In the genomic region with DNA sequence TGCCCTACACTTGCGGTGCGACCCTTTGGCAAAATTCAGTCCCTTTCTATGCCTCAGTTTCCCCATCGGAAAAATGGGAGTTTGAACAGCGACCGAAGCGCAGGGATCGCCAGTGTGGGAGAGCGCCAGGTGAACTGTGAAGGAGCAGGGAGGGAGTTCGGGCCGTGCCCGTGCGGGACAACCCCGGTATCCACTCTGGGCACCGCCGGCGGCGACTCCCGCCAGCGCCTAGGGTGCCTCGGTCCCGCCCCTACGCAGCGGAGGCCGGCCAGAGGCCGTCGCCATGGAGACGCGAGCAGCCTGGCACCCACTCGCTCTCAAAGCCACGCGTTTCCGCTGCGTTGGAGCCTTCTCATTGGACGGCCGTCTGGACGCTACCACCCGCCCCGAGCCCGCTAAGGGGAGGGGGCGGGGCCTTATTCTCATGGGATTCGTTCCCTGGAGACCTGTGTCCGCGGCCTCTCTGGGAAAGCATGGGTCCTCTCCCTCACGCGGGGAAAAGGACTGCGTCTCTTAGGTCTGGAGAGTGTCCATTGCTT, we compare ENCODE assay signal across 8 cellular contexts. TPM values are rescaled to one million over a fixed set of nuclear protein-coding genes. Genes with fewer than 3 reads are reported as not detected.
DNase-seq lines count a peak whose midpoint lies in the region; ATAC-seq and TF ChIP-seq lines count a peak whose summit lies in the region.

No MANE protein-coding gene starts in this region.

- in situ Hi-C loops in KBM-7 (cut with MboI; ENCODE audit: low pct_unique_long_range_greater_than_20kb, low sequenced_read_pairs), result no loop called here

- peak in 1 of 4 donors; percentile 38 for TF ChIP-seq POLR2A in esophagus squamous epithelium (IDR thresholded peaks at IDR 0.05)

- H3K9me3 ChIP-seq in PC-9 (ENCODE audit: insufficient read depth, low read depth), result no peaks in the 10 kb centered on the region
- no peaks in the 10 kb centered on the region for H3K9me3 ChIP-seq in esophagus squamous epithelium

- peak overlapping the region; percentile 95 for H2AFZ ChIP-seq in PC-9

- H3K79me2 ChIP-seq in PC-9 (ENCODE audit: low read depth), result peaks cover 39% of the 10 kb centered on the region

- POLR2A ChIA-PET in PC-9 (lab: Charles Lee; ENCODE audit: unreplicated experiment), result interaction anchor here (0.6 to 0.7 kb wide), 4 partner anchors 83 to 297 kb away, joined by 3 read pairs; a partner anchor contains a TSS

- CTCF ChIA-PET in PC-9 (lab: Charles Lee), result interaction anchor here (0.6 to 0.9 kb wide), 2 partner anchors 11 to 217 kb away, joined by 3 to 9 read pairs; no protein-coding TSS in a partner anchor

- peak overlapping the region; percentile 82 for H3K4me3 ChIP-seq in PC-9
- H3K4me3 ChIP-seq in esophagus squamous epithelium, result peak overlapping the region; percentile 86 to 91 (median 88)

- H3K4me1 ChIP-seq in PC-9 (replicated peaks; ENCODE audit: insufficient read depth), result peaks cover 29% of the 10 kb centered on the region
- peaks cover 19 to 46% (median 22%) of the 10 kb centered on the region in 3 donors for H3K4me1 ChIP-seq in esophagus squamous epithelium

- peaks cover 34% of the 10 kb centered on the region for H4K20me1 ChIP-seq in PC-9 (ENCODE audit: insufficient read depth)

- no peak for TF ChIP-seq CTCF in PC-9 (conservative IDR thresholded peaks at IDR 0.05)
- no peak for TF ChIP-seq CTCF in esophagus squamous epithelium (IDR thresholded peaks at IDR 0.05)

- H3K27ac ChIP-seq in PC-9, result peak overlapping the region; percentile 77
- peak overlapping the region; percentile 86 to 98 (median 94) for H3K27ac ChIP-seq in esophagus squamous epithelium

- ATAC-seq in GM21717 (IDR thresholded peaks at IDR 0.05; ENCODE audit: unreplicated experiment), result peak; percentile 65

- no TSS peak for BruUV-seq in PC-9 (replicated peaks; lab: Mats Ljungman, UMichigan)

- H3K27me3 ChIP-seq in PC-9 (ENCODE audit: insufficient read depth, low read depth) (no peaks in the 10 kb centered on the region), esophagus squamous epithelium (no peaks in the 10 kb centered on the region)

- WGBS in esophagus squamous epithelium, 2 donors, result 0% methylated on average over 3 to 15 of the region's 46 CpGs

- intact Hi-C loops in PC-9 (cut with micrococcal nuclease; ENCODE audit: unreplicated experiment) (loop anchor here (1.0 to 2.0 kb wide), 2 partner anchors 39 to 103 kb away; no protein-coding TSS in a partner anchor), esophagus squamous epithelium (cut with DNase I) (no loop called here)

- peak; percentile 95 for DNase-seq in DMS153 treated with DMSO at 0.1 percent for 48 hours (lab: John Stamatoyannopoulos, UW; ENCODE audit: unreplicated experiment)
- DNase-seq in KBM-7, result peak; percentile 98
- DNase-seq in PC-9, result peak; percentile 93 to 97
- peak; percentile 97 for DNase-seq in activated T-cell treated with anti-CD3 and anti-CD28 coated beads, Interleukin-2, amount 50 U/mL, for 48 hours
- DNase-seq in esophagus squamous epithelium (lab: John Stamatoyannopoulos, UW), result peak; percentile 93
- DNase-seq in myocyte (ENCODE audit: low read depth), result peak; percentile 98
- peak; percentile 94 to 96 for DNase-seq in stimulated activated CD8-positive, alpha-beta memory T cell treated with anti-CD3 and anti-CD28 coated beads, Interleukin-7, amount 100 ng/mL, for 48 hours (ENCODE audit: extremely low read depth in 1 of 2, low read depth in 1 of 2)

- no peaks in the 10 kb centered on the region for H3K9me2 ChIP-seq in PC-9 (ENCODE audit: insufficient read depth)

- peak overlapping the region; percentile 92 for H3K4me2 ChIP-seq in PC-9

- no peaks in the 10 kb centered on the region for H3K36me3 ChIP-seq in PC-9 (ENCODE audit: low read depth)
- H3K36me3 ChIP-seq in esophagus squamous epithelium, result no peaks in the 10 kb centered on the region

- H3F3A ChIP-seq in PC-9 (ENCODE audit: insufficient read depth, low read depth), result peaks cover 6% of the 10 kb centered on the region; the same call in 1 of the 2 replicates

RNA-seq across cellular contexts. Expression of a gene that starts 0.7 kb away (rescaled TPM):
- 110 and 131 TPM in 2 replicates for total RNA-seq in PC-9 (2021)
- total RNA-seq in esophagus squamous epithelium, result 10 to 100 TPM; 20.7 to 48.9 (median 34.3) TPM
- 95.0 and 115 TPM in 2 replicates for total RNA-seq in myocyte
- 75.7 TPM for polyA plus RNA-seq in myocyte (2012)

RNA-seq across cellular contexts. Expression of a gene that starts 24.0 kb away (rescaled TPM):
- total RNA-seq in PC-9 (2021) (25.9 and 30.2 TPM in 2 replicates), esophagus squamous epithelium (10 to 100 TPM in 3 of 4 donors, 1 to 10 TPM in 1; 6.4 to 23.3 (median 12.4) TPM), myocyte (7.8 and 9.3 TPM in 2 replicates)
- polyA plus RNA-seq in myocyte (2012), result 20.8 TPM

RNA-seq across cellular contexts. Expression of a gene that starts 39.4 kb away (rescaled TPM):
- total RNA-seq in PC-9 (2021), result 8.2 and 14.2 TPM in 2 replicates
- total RNA-seq in esophagus squamous epithelium, result 10 to 100 TPM; 11.3 to 30.9 (median 19.6) TPM
- total RNA-seq in myocyte, result 23.2 and 24.2 TPM in 2 replicates
- 10.8 TPM for polyA plus RNA-seq in myocyte (2012)

RNA-seq across cellular contexts. Expression of a gene that starts 45.8 kb away (rescaled TPM):
- total RNA-seq in PC-9 (2021) (not detected in 2 replicates), esophagus squamous epithelium (1 to 10 TPM in 2 of 4 donors, under 1 TPM in 2; 0.19 to 2.4 (median 1.3) TPM), myocyte (not detected in 2 replicates)
- not detected for polyA plus RNA-seq in myocyte (2012)

Comparison
In these comparisons a context has a peak if more than half of its experiments do, and no peak if none do; other contexts are left out.
1. Peak in every context shown above with its lines: DNase-seq, ATAC-seq, H3K4me3 ChIP-seq and H3K27ac ChIP-seq.